In the genomic region with DNA sequence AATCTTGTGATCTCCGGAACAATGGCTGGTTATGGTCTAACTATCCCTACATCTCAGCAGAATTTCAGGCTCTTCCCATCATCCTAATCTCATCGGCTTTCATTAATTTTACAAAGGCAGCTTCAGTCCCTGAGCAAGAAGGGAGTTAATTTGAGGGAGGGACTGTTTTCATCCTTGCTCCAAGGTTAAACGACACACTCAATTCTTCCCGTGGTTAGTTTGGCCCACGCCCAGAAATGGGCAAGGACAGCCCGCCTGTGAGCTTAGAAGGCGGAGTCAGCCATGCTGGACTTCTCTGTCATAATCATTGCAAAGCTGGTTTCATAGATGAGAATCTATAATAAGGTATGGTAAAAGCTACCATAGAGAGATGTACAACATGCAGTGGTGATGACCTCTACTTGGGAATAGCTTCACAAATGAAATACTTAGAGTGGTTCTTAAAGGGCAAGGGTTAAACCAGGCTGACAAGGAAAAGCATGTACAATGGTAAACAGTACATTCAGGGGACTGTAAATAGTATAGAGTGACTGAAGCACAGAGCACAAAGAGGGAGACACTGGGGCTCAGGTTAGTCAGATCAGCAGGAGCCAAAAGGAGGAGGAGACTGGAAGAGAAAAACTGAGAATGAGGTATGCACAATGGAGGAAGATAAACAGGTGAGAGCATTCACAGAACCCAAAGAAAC, we compare ENCODE assay signal across 1 cellular context.
TF ChIP-seq lines count a peak whose summit lies in the region.

No MANE protein-coding gene starts in this region.

TF ChIP-seq in HepG2, 621 proteins besides CTCF, POLR2A, EP300 and RAD21 (continued from another document):
- TF ChIP-seq, protein P1, sequence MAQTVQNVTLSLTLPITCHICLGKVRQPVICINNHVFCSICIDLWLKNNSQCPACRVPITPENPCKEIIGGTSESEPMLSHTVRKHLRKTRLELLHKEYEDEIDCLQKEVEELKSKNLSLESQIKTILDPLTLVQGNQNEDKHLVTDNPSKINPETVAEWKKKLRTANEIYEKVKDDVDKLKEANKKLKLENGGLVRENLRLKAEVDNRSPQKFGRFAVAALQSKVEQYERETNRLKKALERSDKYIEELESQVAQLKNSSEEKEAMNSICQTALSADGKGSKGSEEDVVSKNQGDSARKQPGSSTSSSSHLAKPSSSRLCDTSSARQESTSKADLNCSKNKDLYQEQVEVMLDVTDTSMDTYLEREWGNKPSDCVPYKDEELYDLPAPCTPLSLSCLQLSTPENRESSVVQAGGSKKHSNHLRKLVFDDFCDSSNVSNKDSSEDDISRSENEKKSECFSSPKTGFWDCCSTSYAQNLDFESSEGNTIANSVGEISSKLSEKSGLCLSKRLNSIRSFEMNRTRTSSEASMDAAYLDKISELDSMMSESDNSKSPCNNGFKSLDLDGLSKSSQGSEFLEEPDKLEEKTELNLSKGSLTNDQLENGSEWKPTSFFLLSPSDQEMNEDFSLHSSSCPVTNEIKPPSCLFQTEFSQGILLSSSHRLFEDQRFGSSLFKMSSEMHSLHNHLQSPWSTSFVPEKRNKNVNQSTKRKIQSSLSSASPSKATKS (CRISPR knock-in tag; IDR thresholded peaks at IDR 0.05) = no peak
- no peak for TF ChIP-seq ZNF816 (CRISPR knock-in tag; IDR thresholded peaks at IDR 0.05; ENCODE audit: borderline replicate concordance)
- no peak for TF ChIP-seq WIZ (CRISPR knock-in tag; IDR thresholded peaks at IDR 0.05)
- 0 out of 4 replicates have a peak, but pooled peaks of 1 of the 2 experiments have one; percentile 28 for TF ChIP-seq NR2F1 (CRISPR knock-in tag; IDR thresholded peaks at IDR 0.05)
- TF ChIP-seq FOXA3 (CRISPR knock-in tag; IDR thresholded peaks at IDR 0.05) = no peak
- no peak for TF ChIP-seq ZNF253 (CRISPR knock-in tag; IDR thresholded peaks at IDR 0.05; ENCODE audit: borderline replicate concordance)
- no peak for TF ChIP-seq GATAD1 (CRISPR knock-in tag; IDR thresholded peaks at IDR 0.05)
- TF ChIP-seq, protein P2, sequence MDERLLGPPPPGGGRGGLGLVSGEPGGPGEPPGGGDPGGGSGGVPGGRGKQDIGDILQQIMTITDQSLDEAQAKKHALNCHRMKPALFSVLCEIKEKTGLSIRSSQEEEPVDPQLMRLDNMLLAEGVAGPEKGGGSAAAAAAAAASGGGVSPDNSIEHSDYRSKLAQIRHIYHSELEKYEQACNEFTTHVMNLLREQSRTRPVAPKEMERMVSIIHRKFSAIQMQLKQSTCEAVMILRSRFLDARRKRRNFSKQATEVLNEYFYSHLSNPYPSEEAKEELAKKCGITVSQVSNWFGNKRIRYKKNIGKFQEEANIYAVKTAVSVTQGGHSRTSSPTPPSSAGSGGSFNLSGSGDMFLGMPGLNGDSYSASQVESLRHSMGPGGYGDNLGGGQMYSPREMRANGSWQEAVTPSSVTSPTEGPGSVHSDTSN (CRISPR knock-in tag; IDR thresholded peaks at IDR 0.05) = no peak
- no peak for TF ChIP-seq CBX2 (IDR thresholded peaks at IDR 0.05; ENCODE audit: low read depth, low read length)
- TF ChIP-seq CBX2 (CRISPR knock-in tag; IDR thresholded peaks at IDR 0.05; ENCODE audit: low read depth) = no peak
- no peak for TF ChIP-seq ELF3 (CRISPR knock-in tag; IDR thresholded peaks at IDR 0.05)
- no peak for TF ChIP-seq GATAD2A (CRISPR knock-in tag; IDR thresholded peaks at IDR 0.05)
- TF ChIP-seq SNAPC2 (CRISPR knock-in tag; IDR thresholded peaks at IDR 0.05) = no peak
- no peak for TF ChIP-seq RXRB (CRISPR knock-in tag; IDR thresholded peaks at IDR 0.05; ENCODE audit: borderline replicate concordance)
- TF ChIP-seq HNRNPL (IDR thresholded peaks at IDR 0.05; ENCODE audit: low read depth, low read length) = no peak
- 0 out of 2 replicates have a peak, but pooled peaks have one; percentile 28 for TF ChIP-seq SAP130 (CRISPR knock-in tag; IDR thresholded peaks at IDR 0.05; ENCODE audit: low read depth)
- TF ChIP-seq ZSCAN25 (CRISPR knock-in tag; IDR thresholded peaks at IDR 0.05) = no peak
- no peak for TF ChIP-seq ZNF839 (CRISPR knock-in tag; IDR thresholded peaks at IDR 0.05; ENCODE audit: borderline replicate concordance)
- TF ChIP-seq, protein P3, sequence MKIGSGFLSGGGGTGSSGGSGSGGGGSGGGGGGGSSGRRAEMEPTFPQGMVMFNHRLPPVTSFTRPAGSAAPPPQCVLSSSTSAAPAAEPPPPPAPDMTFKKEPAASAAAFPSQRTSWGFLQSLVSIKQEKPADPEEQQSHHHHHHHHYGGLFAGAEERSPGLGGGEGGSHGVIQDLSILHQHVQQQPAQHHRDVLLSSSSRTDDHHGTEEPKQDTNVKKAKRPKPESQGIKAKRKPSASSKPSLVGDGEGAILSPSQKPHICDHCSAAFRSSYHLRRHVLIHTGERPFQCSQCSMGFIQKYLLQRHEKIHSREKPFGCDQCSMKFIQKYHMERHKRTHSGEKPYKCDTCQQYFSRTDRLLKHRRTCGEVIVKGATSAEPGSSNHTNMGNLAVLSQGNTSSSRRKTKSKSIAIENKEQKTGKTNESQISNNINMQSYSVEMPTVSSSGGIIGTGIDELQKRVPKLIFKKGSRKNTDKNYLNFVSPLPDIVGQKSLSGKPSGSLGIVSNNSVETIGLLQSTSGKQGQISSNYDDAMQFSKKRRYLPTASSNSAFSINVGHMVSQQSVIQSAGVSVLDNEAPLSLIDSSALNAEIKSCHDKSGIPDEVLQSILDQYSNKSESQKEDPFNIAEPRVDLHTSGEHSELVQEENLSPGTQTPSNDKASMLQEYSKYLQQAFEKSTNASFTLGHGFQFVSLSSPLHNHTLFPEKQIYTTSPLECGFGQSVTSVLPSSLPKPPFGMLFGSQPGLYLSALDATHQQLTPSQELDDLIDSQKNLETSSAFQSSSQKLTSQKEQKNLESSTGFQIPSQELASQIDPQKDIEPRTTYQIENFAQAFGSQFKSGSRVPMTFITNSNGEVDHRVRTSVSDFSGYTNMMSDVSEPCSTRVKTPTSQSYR (CRISPR knock-in tag; IDR thresholded peaks at IDR 0.05; ENCODE audit: borderline replicate concordance) = no peak
- TF ChIP-seq, protein P4, sequence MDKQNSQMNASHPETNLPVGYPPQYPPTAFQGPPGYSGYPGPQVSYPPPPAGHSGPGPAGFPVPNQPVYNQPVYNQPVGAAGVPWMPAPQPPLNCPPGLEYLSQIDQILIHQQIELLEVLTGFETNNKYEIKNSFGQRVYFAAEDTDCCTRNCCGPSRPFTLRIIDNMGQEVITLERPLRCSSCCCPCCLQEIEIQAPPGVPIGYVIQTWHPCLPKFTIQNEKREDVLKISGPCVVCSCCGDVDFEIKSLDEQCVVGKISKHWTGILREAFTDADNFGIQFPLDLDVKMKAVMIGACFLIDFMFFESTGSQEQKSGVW (CRISPR knock-in tag; IDR thresholded peaks at IDR 0.05; ENCODE audit: borderline replicate concordance) = no peak
